13 cellular contexts compared by ENCODE assay signal in the genomic region with DNA sequence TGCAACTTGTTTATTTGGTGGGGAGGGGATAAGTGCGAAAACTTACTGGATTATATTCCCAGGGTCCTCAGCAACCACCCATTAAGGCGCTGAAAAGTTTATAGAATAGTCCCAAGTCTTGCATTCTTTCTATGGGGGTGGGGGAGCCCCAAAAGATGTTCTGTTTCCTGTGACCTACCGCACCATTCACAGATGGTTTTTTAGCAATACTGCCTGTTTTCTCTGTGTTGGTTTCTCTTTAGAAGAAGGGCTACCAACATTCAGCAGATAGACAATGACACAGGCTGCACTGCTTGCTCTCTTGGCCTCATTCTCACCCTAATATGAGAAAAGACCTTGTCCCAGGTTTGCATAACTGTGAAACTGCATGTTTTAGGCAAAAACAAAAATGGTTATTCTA.
A peak's percentile ranks its signal among the peaks of the same experiment; 100 is the strongest.
DNase-seq lines count a peak whose midpoint lies in the region; ATAC-seq and TF ChIP-seq lines count a peak whose summit lies in the region.
"Had no signal": no experiment of that assay in that cellular context is flagged by ENCODE, and none has a peak within 500 bp of the region (broad histone marks: within the 10 kb centered on the region; RNA-seq: fewer than 3 reads in every experiment).

No MANE protein-coding gene starts in this region.

- H3K9me3 ChIP-seq in transverse colon: no peaks in the 10 kb centered on the region
- H3K9me3 ChIP-seq in right lobe of liver: no peaks in the 10 kb centered on the region

- peak; percentile 50 for DNase-seq in activated naive CD4-positive, alpha-beta T cell treated with anti-CD3 and anti-CD28 coated beads, Interleukin-2, amount 10 ng/mL, durations not matched to agents 7 days and 5 days
- DNase-seq in activated naive CD4-positive, alpha-beta T cell (lab: John Stamatoyannopoulos, UW): no peak
- no peak for DNase-seq in effector memory CD8-positive, alpha-beta T cell
- DNase-seq in transverse colon: no peak
- DNase-seq in SK-N-DZ (ENCODE audit: low spot score): no peak
- no peak for DNase-seq in right lobe of liver
- DNase-seq in SKM-1 (lab: John Stamatoyannopoulos, UW; ENCODE audit: unreplicated experiment): no peak
- DNase-seq: erythroblast, NCI-H1436 had no signal

- H3K27ac ChIP-seq in transverse colon (peak overlapping the region; percentile 41 to 61 (median 52)), right lobe of liver (no peak overlapping the region)
- H3K27ac ChIP-seq: cardiac muscle cell had no signal

- H3K4me3 ChIP-seq in transverse colon: no peak overlapping the region
- H3K4me3 ChIP-seq in right lobe of liver: no peak overlapping the region
- H3K4me3 ChIP-seq: cardiac muscle cell had no signal

- peak; percentile 34 for ATAC-seq in HG03432 (IDR thresholded peaks at IDR 0.05; ENCODE audit: unreplicated experiment)
- peak; percentile 28 for ATAC-seq in effector memory CD8-positive, alpha-beta T cell (replicated peaks)
- ATAC-seq in right lobe of liver: no peak
- ATAC-seq: T-cell had no signal

- TF ChIP-seq EP300 in transverse colon (IDR thresholded peaks at IDR 0.05; ENCODE audit: low read depth): no peak

- no peak overlapping the region for H3K27ac Mint-ChIP-seq in activated naive CD4-positive, alpha-beta T cell treated with anti-CD3 and anti-CD28 coated beads, Interleukin-2, amount 10 ng/mL, durations not matched to agents 7 days and 5 days
- no peak overlapping the region for H3K27ac Mint-ChIP-seq in effector memory CD8-positive, alpha-beta T cell
- H3K27ac Mint-ChIP-seq: nephron, T-cell had no signal

- H3K36me3 Mint-ChIP-seq in activated naive CD4-positive, alpha-beta T cell treated with anti-CD3 and anti-CD28 coated beads, Interleukin-2, amount 10 ng/mL, durations not matched to agents 7 days and 5 days: peaks cover 8% of the 10 kb centered on the region
- no peaks in the 10 kb centered on the region for H3K36me3 Mint-ChIP-seq in effector memory CD8-positive, alpha-beta T cell (ENCODE audit: insufficient read depth)
- H3K36me3 Mint-ChIP-seq: T-cell had no signal

- H3K9me3 Mint-ChIP-seq in activated naive CD4-positive, alpha-beta T cell treated with anti-CD3 and anti-CD28 coated beads, Interleukin-2, amount 10 ng/mL, durations not matched to agents 7 days and 5 days: no peaks in the 10 kb centered on the region
- no peaks in the 10 kb centered on the region for H3K9me3 Mint-ChIP-seq in effector memory CD8-positive, alpha-beta T cell
- H3K9me3 Mint-ChIP-seq: nephron, T-cell had no signal

- H3K4me1 ChIP-seq in transverse colon: peaks cover 7 to 40% (median 10%) of the 10 kb centered on the region in 4 donors
- peaks cover 0 to 6% (median 0%) of the 10 kb centered on the region in 4 donors for H3K4me1 ChIP-seq in right lobe of liver

- 68 to 84% methylated on average over 3 of the region's 3 CpGs for whole genome bisulfite sequencing in transverse colon (ENCODE audit: low coverage in 1 of 2), 2 donors
- 72% methylated on average over 3 of the region's 3 CpGs for WGBS in right lobe of liver (ENCODE audit: insufficient coverage, low coverage, low lambda C conversion rate, missing lambda C conversion rate)

- no peak for TF ChIP-seq POLR2A in transverse colon (IDR thresholded peaks at IDR 0.05)
- no peak for TF ChIP-seq POLR2A in right lobe of liver (IDR thresholded peaks at IDR 0.05)

- in situ Hi-C loops in transverse colon (cut with MboI; ENCODE audit: low pct_ligation_motif_present in 1 of 4, low pct_unique_long_range_greater_than_20kb in 1 of 4, low sequenced_read_pairs in 3 of 4): loop anchor here (10.0 kb wide), 4 partner anchors 468 to 638 kb away; a partner anchor contains a TSS

- CTCF ChIA-PET in activated naive CD4-positive, alpha-beta T cell treated with anti-CD3 and anti-CD28 coated beads, Interleukin-2, amount 10 ng/mL, durations not matched to agents 7 days and 5 days (lab: Charles Lee): interaction anchor here (0.6 to 13.9 kb wide), 5 partner anchors 9 to 546 kb away, joined by 3 to 277 read pairs (median 6); a partner anchor contains a TSS

- TF ChIP-seq CTCF in transverse colon (IDR thresholded peaks at IDR 0.05) (no peak), right lobe of liver (IDR thresholded peaks at IDR 0.05) (no peak)

- no peaks in the 10 kb centered on the region for H3K27me3 Mint-ChIP-seq in activated naive CD4-positive, alpha-beta T cell treated with anti-CD3 and anti-CD28 coated beads, Interleukin-2, amount 10 ng/mL, durations not matched to agents 7 days and 5 days
- no peaks in the 10 kb centered on the region for H3K27me3 Mint-ChIP-seq in effector memory CD8-positive, alpha-beta T cell
- H3K27me3 Mint-ChIP-seq: T-cell had no signal

- H3K4me3 Mint-ChIP-seq in activated naive CD4-positive, alpha-beta T cell treated with anti-CD3 and anti-CD28 coated beads, Interleukin-2, amount 10 ng/mL, durations not matched to agents 7 days and 5 days: no peak overlapping the region
- H3K4me3 Mint-ChIP-seq in effector memory CD8-positive, alpha-beta T cell: no peak overlapping the region
- H3K4me3 Mint-ChIP-seq: nephron had no signal

- intact Hi-C loops in transverse colon (cut with DNase I; ENCODE audit: low total_unique reads) (loop anchor here (10.0 kb wide), 1 partner anchor 368 kb away; no protein-coding TSS in a partner anchor), right lobe of liver (cut with DNase I) (no loop called here)

- no peaks in the 10 kb centered on the region for H3K27me3 ChIP-seq in transverse colon
- no peaks in the 10 kb centered on the region for H3K27me3 ChIP-seq in right lobe of liver
- H3K27me3 ChIP-seq: cardiac muscle cell had no signal

- peaks cover 39% of the 10 kb centered on the region for H3K4me1 Mint-ChIP-seq in activated naive CD4-positive, alpha-beta T cell treated with anti-CD3 and anti-CD28 coated beads, Interleukin-2, amount 10 ng/mL, durations not matched to agents 7 days and 5 days
- H3K4me1 Mint-ChIP-seq in effector memory CD8-positive, alpha-beta T cell (ENCODE audit: low read depth in 2 of 2): peaks cover 13 to 17% of the 10 kb centered on the region in 2 donors

- H3K36me3 ChIP-seq in transverse colon (no peaks in the 10 kb centered on the region), right lobe of liver (no peaks in the 10 kb centered on the region)
- H3K36me3 ChIP-seq: cardiac muscle cell had no signal

Comparison
In these comparisons a context has a peak if more than half of its experiments do, and no peak if none do; other contexts are left out.
1. ATAC-seq: peak in HG03432 (single experiment) and effector memory CD8-positive, alpha-beta T cell (single experiment); none in right lobe of liver (0 of 4).
2. H3K27ac ChIP-seq: peak in transverse colon (4 of 4); none in right lobe of liver (0 of 3).